2 cellular contexts compared by ENCODE assay signal in the genomic region with DNA sequence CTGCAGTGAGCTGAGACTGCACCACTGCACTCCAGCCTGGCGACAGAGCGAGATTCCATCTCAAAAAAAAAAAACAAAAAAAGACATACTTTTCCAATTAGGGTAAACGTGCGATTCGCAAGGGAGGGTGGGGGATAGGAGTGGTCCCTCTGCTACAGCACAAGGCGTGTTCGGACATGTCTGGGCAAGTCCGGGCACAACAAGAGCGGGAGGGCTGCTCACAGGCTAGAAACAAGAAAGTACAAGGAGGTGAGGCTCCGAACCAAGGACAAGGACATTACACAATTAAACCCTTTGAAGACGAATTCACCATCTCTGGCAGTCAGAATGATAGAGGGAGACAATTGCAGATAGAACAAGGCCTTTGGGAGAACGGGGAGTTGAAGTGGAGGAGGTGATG.
TF ChIP-seq lines count a peak whose summit lies in the region.

No MANE protein-coding gene starts in this region.

TF ChIP-seq in IMR-90, 13 proteins besides CTCF, POLR2A, EP300 and RAD21:
- TF ChIP-seq, protein P1, sequence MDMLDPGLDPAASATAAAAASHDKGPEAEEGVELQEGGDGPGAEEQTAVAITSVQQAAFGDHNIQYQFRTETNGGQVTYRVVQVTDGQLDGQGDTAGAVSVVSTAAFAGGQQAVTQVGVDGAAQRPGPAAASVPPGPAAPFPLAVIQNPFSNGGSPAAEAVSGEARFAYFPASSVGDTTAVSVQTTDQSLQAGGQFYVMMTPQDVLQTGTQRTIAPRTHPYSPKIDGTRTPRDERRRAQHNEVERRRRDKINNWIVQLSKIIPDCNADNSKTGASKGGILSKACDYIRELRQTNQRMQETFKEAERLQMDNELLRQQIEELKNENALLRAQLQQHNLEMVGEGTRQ (IDR thresholded peaks at IDR 0.05; ENCODE audit: low read depth, low read length), result no peak
- TF ChIP-seq BHLHE40 (IDR thresholded peaks at IDR 0.05; ENCODE audit: low read depth, low read length) (no peak), SMC3 (IDR thresholded peaks at IDR 0.05; ENCODE audit: low read depth, low read length) (no peak), ELK1 (IDR thresholded peaks at IDR 0.05; ENCODE audit: borderline replicate concordance, low read depth, low read length) (no peak), MAFK (IDR thresholded peaks at IDR 0.05; ENCODE audit: low read depth, low read length) (no peak), CEBPB (IDR thresholded peaks at IDR 0.05; ENCODE audit: low read depth, low read length) (no peak), CHD1 (IDR thresholded peaks at IDR 0.05; ENCODE audit: low read depth, low read length) (no peak), FOS (IDR thresholded peaks at IDR 0.05; ENCODE audit: low read depth, low read length) (no peak), RFX5 (IDR thresholded peaks at IDR 0.05; ENCODE audit: low read depth, low read length) (no peak), NFE2L2 (IDR thresholded peaks at IDR 0.05; ENCODE audit: low read depth, low read length) (no peak), MAZ (IDR thresholded peaks at IDR 0.05; ENCODE audit: borderline replicate concordance, low read depth, low read length) (no peak), RCOR1 (IDR thresholded peaks at IDR 0.05; ENCODE audit: insufficient replicate concordance, low read length) (no peak), MXI1 (IDR thresholded peaks at IDR 0.05; ENCODE audit: borderline replicate concordance, low read depth, low read length) (no peak)

TF ChIP-seq in endothelial cell of umbilical vein, 7 proteins besides CTCF, POLR2A, EP300 and RAD21:
- no peak for TF ChIP-seq FOS (IDR thresholded peaks at IDR 0.05; ENCODE audit: borderline replicate concordance, insufficient read depth, low read length)
- TF ChIP-seq MYC (IDR thresholded peaks at IDR 0.05; ENCODE audit: low read depth, low read length), result no peak
- TF ChIP-seq EZH2 (IDR thresholded peaks at IDR 0.05; ENCODE audit: borderline replicate concordance, low read depth, low read length, severe bottlenecking), result no peak
- no peak for TF ChIP-seq MAX (IDR thresholded peaks at IDR 0.05; ENCODE audit: insufficient read depth, insufficient read length)
- TF ChIP-seq JUN (IDR thresholded peaks at IDR 0.05; ENCODE audit: borderline replicate concordance, insufficient read depth, insufficient read length, low read depth), result no peak
- no peak for TF ChIP-seq POLR2AphosphoS5 (IDR thresholded peaks at IDR 0.05; ENCODE audit: insufficient read depth, low read depth, low read length)
- TF ChIP-seq GATA2 (IDR thresholded peaks at IDR 0.05; ENCODE audit: insufficient read depth, insufficient read length, low read depth, low read length), result no peak
